In the genomic region with DNA sequence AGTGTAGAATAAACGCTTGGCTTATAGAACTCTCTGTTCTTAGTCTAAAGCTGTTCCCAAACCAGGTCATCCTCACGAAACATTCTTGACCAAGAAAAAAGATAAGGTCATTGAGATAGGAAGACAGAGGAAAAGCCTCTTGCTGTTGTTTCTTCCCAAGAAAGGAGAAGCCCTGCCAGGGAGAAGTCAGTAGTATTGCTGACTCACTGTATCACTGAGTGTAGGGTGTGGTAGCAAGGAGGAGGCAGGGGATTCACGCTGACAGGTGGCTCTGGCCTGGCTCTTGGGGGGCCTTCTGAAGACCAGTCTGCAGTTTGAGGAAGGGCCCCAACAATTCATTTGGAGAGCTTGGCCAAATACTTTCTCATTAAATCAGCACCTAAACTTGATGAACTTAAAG, we compare ENCODE assay signal across 1 cellular context.
TF ChIP-seq lines count a peak whose summit lies in the region.

No MANE protein-coding gene starts in this region.

TF ChIP-seq in K562, 482 proteins besides CTCF, POLR2A, EP300 and RAD21 (continued from another document):
- TF ChIP-seq ZNF764 (CRISPR knock-in tag; IDR thresholded peaks at IDR 0.05; ENCODE audit: low read depth) = no peak
- TF ChIP-seq, protein P1, sequence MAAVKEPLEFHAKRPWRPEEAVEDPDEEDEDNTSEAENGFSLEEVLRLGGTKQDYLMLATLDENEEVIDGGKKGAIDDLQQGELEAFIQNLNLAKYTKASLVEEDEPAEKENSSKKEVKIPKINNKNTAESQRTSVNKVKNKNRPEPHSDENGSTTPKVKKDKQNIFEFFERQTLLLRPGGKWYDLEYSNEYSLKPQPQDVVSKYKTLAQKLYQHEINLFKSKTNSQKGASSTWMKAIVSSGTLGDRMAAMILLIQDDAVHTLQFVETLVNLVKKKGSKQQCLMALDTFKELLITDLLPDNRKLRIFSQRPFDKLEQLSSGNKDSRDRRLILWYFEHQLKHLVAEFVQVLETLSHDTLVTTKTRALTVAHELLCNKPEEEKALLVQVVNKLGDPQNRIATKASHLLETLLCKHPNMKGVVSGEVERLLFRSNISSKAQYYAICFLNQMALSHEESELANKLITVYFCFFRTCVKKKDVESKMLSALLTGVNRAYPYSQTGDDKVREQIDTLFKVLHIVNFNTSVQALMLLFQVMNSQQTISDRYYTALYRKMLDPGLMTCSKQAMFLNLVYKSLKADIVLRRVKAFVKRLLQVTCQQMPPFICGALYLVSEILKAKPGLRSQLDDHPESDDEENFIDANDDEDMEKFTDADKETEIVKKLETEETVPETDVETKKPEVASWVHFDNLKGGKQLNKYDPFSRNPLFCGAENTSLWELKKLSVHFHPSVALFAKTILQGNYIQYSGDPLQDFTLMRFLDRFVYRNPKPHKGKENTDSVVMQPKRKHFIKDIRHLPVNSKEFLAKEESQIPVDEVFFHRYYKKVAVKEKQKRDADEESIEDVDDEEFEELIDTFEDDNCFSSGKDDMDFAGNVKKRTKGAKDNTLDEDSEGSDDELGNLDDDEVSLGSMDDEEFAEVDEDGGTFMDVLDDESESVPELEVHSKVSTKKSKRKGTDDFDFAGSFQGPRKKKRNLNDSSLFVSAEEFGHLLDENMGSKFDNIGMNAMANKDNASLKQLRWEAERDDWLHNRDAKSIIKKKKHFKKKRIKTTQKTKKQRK (IDR thresholded peaks at IDR 0.05; ENCODE audit: borderline replicate concordance, low read depth, low read length) = no peak
- TF ChIP-seq ZNF354B (CRISPR knock-in tag; IDR thresholded peaks at IDR 0.05) = no peak
- TF ChIP-seq ZBTB7A (IDR thresholded peaks at IDR 0.05; ENCODE audit: borderline replicate concordance, control insufficient read depth, low read depth, low read length) = no peak
- TF ChIP-seq CTBP1 (IDR thresholded peaks at IDR 0.05; ENCODE audit: borderline replicate concordance) = peak; percentile 54; the same call in 1 of the 2 replicates
- TF ChIP-seq BCL6 (CRISPR knock-in tag; IDR thresholded peaks at IDR 0.05) = no peak
- TF ChIP-seq, protein P2, sequence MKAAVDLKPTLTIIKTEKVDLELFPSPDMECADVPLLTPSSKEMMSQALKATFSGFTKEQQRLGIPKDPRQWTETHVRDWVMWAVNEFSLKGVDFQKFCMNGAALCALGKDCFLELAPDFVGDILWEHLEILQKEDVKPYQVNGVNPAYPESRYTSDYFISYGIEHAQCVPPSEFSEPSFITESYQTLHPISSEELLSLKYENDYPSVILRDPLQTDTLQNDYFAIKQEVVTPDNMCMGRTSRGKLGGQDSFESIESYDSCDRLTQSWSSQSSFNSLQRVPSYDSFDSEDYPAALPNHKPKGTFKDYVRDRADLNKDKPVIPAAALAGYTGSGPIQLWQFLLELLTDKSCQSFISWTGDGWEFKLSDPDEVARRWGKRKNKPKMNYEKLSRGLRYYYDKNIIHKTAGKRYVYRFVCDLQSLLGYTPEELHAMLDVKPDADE (conservative IDR thresholded peaks at IDR 0.05; ENCODE audit: control insufficient read depth, low read depth, low read length) = no peak
- peak; percentile 69; the same call in 1 of the 2 replicates for TF ChIP-seq NFE2L1 (tag; IDR thresholded peaks at IDR 0.05; ENCODE audit: borderline replicate concordance, low read depth)
- 0 out of 2 replicates have a peak, but pooled peaks have one; percentile 34 for TF ChIP-seq SMARCA4 (IDR thresholded peaks at IDR 0.05)
- 0 out of 2 replicates have a peak, but pooled peaks have one; percentile 5 for TF ChIP-seq JUND (IDR thresholded peaks at IDR 0.05; ENCODE audit: borderline replicate concordance, low read depth, low read length)
- TF ChIP-seq JUND (tag; IDR thresholded peaks at IDR 0.05; ENCODE audit: borderline replicate concordance, low read depth, low read length) = peak; percentile 22; the same call in 1 of the 3 replicates
- TF ChIP-seq ZNF41 (CRISPR knock-in tag; conservative IDR thresholded peaks at IDR 0.05) = no peak
- TF ChIP-seq IRF2 (CRISPR knock-in tag; IDR thresholded peaks at IDR 0.05) = no peak
- no peak for TF ChIP-seq SFPQ (IDR thresholded peaks at IDR 0.05; ENCODE audit: low read depth, low read length)
- no peak for TF ChIP-seq MCM7 (IDR thresholded peaks at IDR 0.05)
- no peak for TF ChIP-seq CXXC5 (CRISPR knock-in tag; IDR thresholded peaks at IDR 0.05)
- no peak for TF ChIP-seq MCM5 (IDR thresholded peaks at IDR 0.05; ENCODE audit: low read depth)
- peak; percentile 72 for TF ChIP-seq SOX6 (IDR thresholded peaks at IDR 0.05)
- TF ChIP-seq ARHGAP35 (IDR thresholded peaks at IDR 0.05; ENCODE audit: partially characterized antibody) = no peak
- TF ChIP-seq ZNF24 (IDR thresholded peaks at IDR 0.05) = no peak
- no peak for TF ChIP-seq HDGF (IDR thresholded peaks at IDR 0.05)
- TF ChIP-seq ZNF644 (tag; IDR thresholded peaks at IDR 0.05; ENCODE audit: low read depth) = no peak
- TF ChIP-seq MTA3 (IDR thresholded peaks at IDR 0.05; ENCODE audit: borderline replicate concordance) = no peak
- TF ChIP-seq MTA1 (IDR thresholded peaks at IDR 0.05; ENCODE audit: borderline replicate concordance) = no peak
- peak; percentile 87 for TF ChIP-seq ZNF316 (IDR thresholded peaks at IDR 0.05)
- TF ChIP-seq, protein P3, sequence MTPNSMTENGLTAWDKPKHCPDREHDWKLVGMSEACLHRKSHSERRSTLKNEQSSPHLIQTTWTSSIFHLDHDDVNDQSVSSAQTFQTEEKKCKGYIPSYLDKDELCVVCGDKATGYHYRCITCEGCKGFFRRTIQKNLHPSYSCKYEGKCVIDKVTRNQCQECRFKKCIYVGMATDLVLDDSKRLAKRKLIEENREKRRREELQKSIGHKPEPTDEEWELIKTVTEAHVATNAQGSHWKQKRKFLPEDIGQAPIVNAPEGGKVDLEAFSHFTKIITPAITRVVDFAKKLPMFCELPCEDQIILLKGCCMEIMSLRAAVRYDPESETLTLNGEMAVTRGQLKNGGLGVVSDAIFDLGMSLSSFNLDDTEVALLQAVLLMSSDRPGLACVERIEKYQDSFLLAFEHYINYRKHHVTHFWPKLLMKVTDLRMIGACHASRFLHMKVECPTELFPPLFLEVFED (CRISPR knock-in tag; conservative IDR thresholded peaks at IDR 0.05) = no peak
- TF ChIP-seq ZNF586 (CRISPR knock-in tag; conservative IDR thresholded peaks at IDR 0.05) = no peak
- TF ChIP-seq ARID1B (IDR thresholded peaks at IDR 0.05) = peak; percentile 39
- no peak for TF ChIP-seq ZC3H11A (IDR thresholded peaks at IDR 0.05; ENCODE audit: low read depth, low read length)
- TF ChIP-seq FOXJ3 (CRISPR knock-in tag; IDR thresholded peaks at IDR 0.05) = no peak
- TF ChIP-seq SMARCC2 (IDR thresholded peaks at IDR 0.05; ENCODE audit: low read depth) = no peak
- TF ChIP-seq C11orf30 (IDR thresholded peaks at IDR 0.05; ENCODE audit: low read depth) = peak; percentile 88
- peak; percentile 95 for TF ChIP-seq NFE2 (IDR thresholded peaks at IDR 0.05; ENCODE audit: low read depth)
- peak; percentile 62; the same call in 1 of the 2 replicates for TF ChIP-seq BACH1 (tag; IDR thresholded peaks at IDR 0.05)
- peak; percentile 41; the same call in 1 of the 2 replicates for TF ChIP-seq SMARCE1 (IDR thresholded peaks at IDR 0.05)
- no peak for TF ChIP-seq FOXO4 (CRISPR knock-in tag; IDR thresholded peaks at IDR 0.05)
- peak; percentile 34; the same call in 1 of the 2 replicates for TF ChIP-seq FOSL1 (tag; conservative IDR thresholded peaks at IDR 0.05)
- TF ChIP-seq, protein P4, sequence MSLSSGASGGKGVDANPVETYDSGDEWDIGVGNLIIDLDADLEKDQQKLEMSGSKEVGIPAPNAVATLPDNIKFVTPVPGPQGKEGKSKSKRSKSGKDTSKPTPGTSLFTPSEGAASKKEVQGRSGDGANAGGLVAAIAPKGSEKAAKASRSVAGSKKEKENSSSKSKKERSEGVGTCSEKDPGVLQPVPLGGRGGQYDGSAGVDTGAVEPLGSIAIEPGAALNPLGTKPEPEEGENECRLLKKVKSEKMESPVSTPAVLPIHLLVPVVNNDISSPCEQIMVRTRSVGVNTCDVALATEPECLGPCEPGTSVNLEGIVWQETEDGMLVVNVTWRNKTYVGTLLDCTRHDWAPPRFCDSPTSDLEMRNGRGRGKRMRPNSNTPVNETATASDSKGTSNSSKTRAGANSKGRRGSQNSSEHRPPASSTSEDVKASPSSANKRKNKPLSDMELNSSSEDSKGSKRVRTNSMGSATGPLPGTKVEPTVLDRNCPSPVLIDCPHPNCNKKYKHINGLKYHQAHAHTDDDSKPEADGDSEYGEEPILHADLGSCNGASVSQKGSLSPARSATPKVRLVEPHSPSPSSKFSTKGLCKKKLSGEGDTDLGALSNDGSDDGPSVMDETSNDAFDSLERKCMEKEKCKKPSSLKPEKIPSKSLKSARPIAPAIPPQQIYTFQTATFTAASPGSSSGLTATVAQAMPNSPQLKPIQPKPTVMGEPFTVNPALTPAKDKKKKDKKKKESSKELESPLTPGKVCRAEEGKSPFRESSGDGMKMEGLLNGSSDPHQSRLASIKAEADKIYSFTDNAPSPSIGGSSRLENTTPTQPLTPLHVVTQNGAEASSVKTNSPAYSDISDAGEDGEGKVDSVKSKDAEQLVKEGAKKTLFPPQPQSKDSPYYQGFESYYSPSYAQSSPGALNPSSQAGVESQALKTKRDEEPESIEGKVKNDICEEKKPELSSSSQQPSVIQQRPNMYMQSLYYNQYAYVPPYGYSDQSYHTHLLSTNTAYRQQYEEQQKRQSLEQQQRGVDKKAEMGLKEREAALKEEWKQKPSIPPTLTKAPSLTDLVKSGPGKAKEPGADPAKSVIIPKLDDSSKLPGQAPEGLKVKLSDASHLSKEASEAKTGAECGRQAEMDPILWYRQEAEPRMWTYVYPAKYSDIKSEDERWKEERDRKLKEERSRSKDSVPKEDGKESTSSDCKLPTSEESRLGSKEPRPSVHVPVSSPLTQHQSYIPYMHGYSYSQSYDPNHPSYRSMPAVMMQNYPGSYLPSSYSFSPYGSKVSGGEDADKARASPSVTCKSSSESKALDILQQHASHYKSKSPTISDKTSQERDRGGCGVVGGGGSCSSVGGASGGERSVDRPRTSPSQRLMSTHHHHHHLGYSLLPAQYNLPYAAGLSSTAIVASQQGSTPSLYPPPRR (CRISPR knock-in tag; IDR thresholded peaks at IDR 0.05; ENCODE audit: borderline replicate concordance) = no peak
- TF ChIP-seq FIP1L1 (IDR thresholded peaks at IDR 0.05; ENCODE audit: low read depth, low read length, poor library complexity, severe bottlenecking) = no peak
- TF ChIP-seq DMBX1 (CRISPR knock-in tag; IDR thresholded peaks at IDR 0.05; ENCODE audit: borderline replicate concordance) = no peak
- no peak for TF ChIP-seq ZNF778 (CRISPR knock-in tag; IDR thresholded peaks at IDR 0.05)
